8 cellular contexts compared by ENCODE assay signal in genomic region chr11:10366568-10367331, GRCh38.
DNase-seq lines count a peak whose midpoint lies in the region; ATAC-seq and TF ChIP-seq lines count a peak whose summit lies in the region.

No MANE protein-coding gene starts in this region.

- H3K4me3 Mint-ChIP-seq in HFFc6 (no peak overlapping the region), T-cell (no peak overlapping the region)

- ATAC-seq in T-cell (replicated peaks in 1 of 4), result peak; percentile 55 to 90 (median 58)
- peak; percentile 93 to 97 for ATAC-seq in right cardiac atrium

- TF ChIP-seq CTCF in HFFc6 (IDR thresholded peaks at IDR 0.05), result peak; percentile 92

- intact Hi-C loops in right cardiac atrium (cut with DNase I), result loop anchor here in 1 of 4 donors (10.0 kb wide), 1 partner anchor 52 kb away; no protein-coding TSS in a partner anchor

- H3K9ac ChIP-seq in skeletal muscle satellite cell (ENCODE audit: low read depth, low read length), result no peak overlapping the region

- H3K4me2 ChIP-seq in skeletal muscle satellite cell (ENCODE audit: low read length), result peak overlapping the region; percentile 20

- H3K36me3 Mint-ChIP-seq in HFFc6 (ENCODE audit: low read depth) (no peaks in the 10 kb centered on the region; the same call in 1 of the 2 replicates), T-cell (no peaks in the 10 kb centered on the region)

- H3K4me3 ChIP-seq in right cardiac atrium (ENCODE audit: low read length) (no peak overlapping the region), skeletal muscle satellite cell (ENCODE audit: low read length) (no peak overlapping the region)

- peaks cover 3% of the 10 kb centered on the region for H3K4me1 ChIP-seq in right cardiac atrium (ENCODE audit: control insufficient read depth, insufficient read depth, low read length)
- H3K4me1 ChIP-seq in skeletal muscle satellite cell (ENCODE audit: control insufficient read depth, insufficient read depth, low read length), result peaks cover 11% of the 10 kb centered on the region

- CTCF ChIA-PET in T-cell (lab: Charles Lee), result interaction anchor here (0.5 to 1.5 kb wide), 8 partner anchors 9 to 609 kb away, joined by 3 to 4 read pairs (median 3); no protein-coding TSS in a partner anchor

- peak overlapping the region; percentile 54 for H3K27ac ChIP-seq in right cardiac atrium (ENCODE audit: low read length)

- POLR2A ChIA-PET in T-cell (lab: Charles Lee), result no interaction called here

- H3K36me3 ChIP-seq in skeletal muscle satellite cell (ENCODE audit: insufficient read depth, low read length), result no peaks in the 10 kb centered on the region

- H3K9me3 ChIP-seq in right cardiac atrium (ENCODE audit: control insufficient read depth, low read length) (no peaks in the 10 kb centered on the region), skeletal muscle satellite cell (replicated peaks; ENCODE audit: low read length) (no peaks in the 10 kb centered on the region)

- H3K9me3 Mint-ChIP-seq in HFFc6, result no peaks in the 10 kb centered on the region
- peaks cover 0 to 4% (median 3%) of the 10 kb centered on the region in 3 donors for H3K9me3 Mint-ChIP-seq in T-cell

- DNase-seq in GF-D8 (lab: John Stamatoyannopoulos, UW) (peak; percentile 2), HFFc6 (peak; percentile 79), NCI-H1092 (lab: John Stamatoyannopoulos, UW) (peak; percentile 59), T-cell (peak; percentile 6 to 66 (median 40)), amygdala (lab: John Stamatoyannopoulos, UW) (peak in 33 of 56 donors; percentile 7 to 62 (median 26)), right cardiac atrium (peak; percentile 85 to 92 (median 89)), OCI-M2 (lab: John Stamatoyannopoulos, UW; ENCODE audit: unreplicated experiment) (no peak)

- peaks cover 46% of the 10 kb centered on the region for H3K4me1 Mint-ChIP-seq in HFFc6 (ENCODE audit: low read depth)
- peaks cover 6 to 9% (median 8%) of the 10 kb centered on the region in 3 donors for H3K4me1 Mint-ChIP-seq in T-cell

- H3K27me3 Mint-ChIP-seq in HFFc6 (ENCODE audit: insufficient read depth) (peaks cover 2% of the 10 kb centered on the region), T-cell (peaks cover 9 to 16% of the 10 kb centered on the region in 2 donors)

- H3K27ac Mint-ChIP-seq in HFFc6, result peak overlapping the region; percentile 56
- H3K27ac Mint-ChIP-seq in T-cell, result no peak overlapping the region

- H3K27me3 ChIP-seq in right cardiac atrium (ENCODE audit: control insufficient read depth, insufficient read depth) (no peaks in the 10 kb centered on the region), skeletal muscle satellite cell (ENCODE audit: control insufficient read depth, insufficient read depth, low read length) (no peaks in the 10 kb centered on the region)

- 25% methylated on average over 8 of the region's 8 CpGs for WGBS in right cardiac atrium
